ENCODE assay signal across 8 cellular contexts in the genomic region with DNA sequence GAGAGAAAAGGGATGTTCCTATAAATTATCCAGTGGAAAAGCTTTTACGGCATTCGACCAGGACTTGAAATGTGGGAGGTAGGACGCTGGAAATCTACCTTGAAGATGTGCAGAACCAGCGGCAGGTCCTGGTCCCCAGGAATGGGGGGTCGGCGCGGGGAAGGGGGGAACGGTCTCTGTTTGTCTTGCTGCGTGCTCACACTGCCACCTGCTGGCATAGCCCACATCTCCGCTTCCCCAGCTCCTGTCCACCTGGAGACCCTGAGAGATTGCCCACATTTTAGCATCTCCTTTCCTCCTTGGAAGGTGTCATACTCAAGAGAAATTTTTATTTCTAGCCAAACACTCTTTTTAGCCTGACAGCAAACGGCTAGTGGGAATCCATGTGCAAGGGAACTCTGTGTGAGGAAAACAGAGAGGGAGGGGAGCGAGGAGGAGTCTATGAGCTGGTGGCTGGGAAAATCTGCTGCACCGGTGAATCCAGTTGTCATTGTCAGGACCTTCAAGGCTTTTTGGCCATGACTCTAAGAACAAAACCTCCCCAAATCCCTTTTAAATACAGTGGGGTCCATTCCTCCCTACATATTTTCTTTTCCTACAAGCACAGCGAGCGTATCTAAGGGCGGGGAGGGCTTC.
DNase-seq lines count a peak whose midpoint lies in the region; ATAC-seq and TF ChIP-seq lines count a peak whose summit lies in the region.

No MANE protein-coding gene starts in this region.

- H3K4me1 ChIP-seq in H9 (ENCODE audit: insufficient read depth, low read length) = no peaks in the 10 kb centered on the region; the same call in 1 of the 2 replicates

- H3K9ac ChIP-seq in H9 (ENCODE audit: extremely low read depth, insufficient read length, low read length) = no peak overlapping the region

- no peak overlapping the region for H3K23ac ChIP-seq in H9 (ENCODE audit: insufficient read length, low read depth, low read length)

- H3K4me3 Mint-ChIP-seq in H9 = no peak overlapping the region
- no peak overlapping the region for H3K4me3 Mint-ChIP-seq in activated naive CD8-positive, alpha-beta T cell treated with anti-CD3 and anti-CD28 coated beads for 36 hours

- no peak overlapping the region for H2BK5ac ChIP-seq in H9 (ENCODE audit: insufficient read length, low read length)

- H2AFZ ChIP-seq in H9 (ENCODE audit: low read length) = no peak overlapping the region

- H4K91ac ChIP-seq in H9 (ENCODE audit: insufficient read length, low read depth, low read length) = no peak overlapping the region

- H3K27me3 ChIP-seq in H9 (ENCODE audit: insufficient read depth, low read length) = no peaks in the 10 kb centered on the region

- H3K4ac ChIP-seq in H9 (ENCODE audit: low read depth, low read length) = no peak overlapping the region

- H3K79me1 ChIP-seq in H9 (ENCODE audit: insufficient read depth, low read depth, low read length, poor library complexity, severe bottlenecking) = no peaks in the 10 kb centered on the region

- H2BK12ac ChIP-seq in H9 (ENCODE audit: insufficient read length, low read depth, low read length) = no peak overlapping the region

- no peak overlapping the region for H3K27ac Mint-ChIP-seq in H9
- no peak overlapping the region for H3K27ac Mint-ChIP-seq in activated naive CD8-positive, alpha-beta T cell treated with anti-CD3 and anti-CD28 coated beads for 36 hours

- H3K18ac ChIP-seq in H9 (ENCODE audit: insufficient read length, low read depth, low read length) = no peak overlapping the region

- no CpG with 5 or more reads among the region's 16 CpGs for WGBS in H9 (ENCODE audit: extremely low coverage, insufficient read length, low lambda C conversion rate)

- H3K56ac ChIP-seq in H9 (ENCODE audit: insufficient read length, low read depth, low read length) = no peak overlapping the region

- no peak overlapping the region for H3K4me2 ChIP-seq in H9 (ENCODE audit: insufficient read depth, insufficient read length, low read length)

- no peaks in the 10 kb centered on the region for H3K23me2 ChIP-seq in H9 (ENCODE audit: insufficient read length, low read depth, low read length, poor library complexity, severe bottlenecking)

- no peak overlapping the region for H4K8ac ChIP-seq in H9 (replicated peaks; ENCODE audit: insufficient read length, low read depth, low read length)

- no peak overlapping the region for H2BK120ac ChIP-seq in H9 (ENCODE audit: low read depth, low read length, poor library complexity, severe bottlenecking)

- H3K4me1 Mint-ChIP-seq in H9 = peaks cover 9 to 14% of the 10 kb centered on the region in 2 experiments; a peak in 3 of 4 replicates
- H3K4me1 Mint-ChIP-seq in activated naive CD8-positive, alpha-beta T cell treated with anti-CD3 and anti-CD28 coated beads for 36 hours = no peaks in the 10 kb centered on the region

- H3K79me2 ChIP-seq in H9 (ENCODE audit: insufficient read depth, low read length) = no peaks in the 10 kb centered on the region

- no peaks in the 10 kb centered on the region; a peak in 1 of 7 replicates for H3K36me3 Mint-ChIP-seq in H9 (ENCODE audit: insufficient read depth in 1 of 3, low read depth in 3 of 3)
- no peaks in the 10 kb centered on the region for H3K36me3 Mint-ChIP-seq in activated naive CD8-positive, alpha-beta T cell treated with anti-CD3 and anti-CD28 coated beads for 36 hours

- no peak overlapping the region for H3K14ac ChIP-seq in H9 (ENCODE audit: insufficient read depth, low read length)

- H2BK15ac ChIP-seq in H9 (ENCODE audit: low read depth, low read length) = no peak overlapping the region

- TF ChIP-seq CTCF in C4-2B (conservative IDR thresholded peaks at IDR 0.05) (peak; percentile 78), H9 (conservative IDR thresholded peaks at IDR 0.05) (peak; percentile 93)

- ATAC-seq in GM18519 (IDR thresholded peaks at IDR 0.05; ENCODE audit: low FRiP score, unreplicated experiment) = no peak

- H4K5ac ChIP-seq in H9 (ENCODE audit: insufficient read length, low read depth, low read length) = no peak overlapping the region

- H3K9me3 ChIP-seq in H9 (ENCODE audit: control insufficient read depth, low read depth, low read length) = no peaks in the 10 kb centered on the region

- H3T11ph ChIP-seq in H9 (ENCODE audit: low read length) = no peak overlapping the region

- no peaks in the 10 kb centered on the region for H3K9me3 Mint-ChIP-seq in H9
- H3K9me3 Mint-ChIP-seq in activated naive CD8-positive, alpha-beta T cell treated with anti-CD3 and anti-CD28 coated beads for 36 hours = no peaks in the 10 kb centered on the region

- DNase-seq in H9 (peak; percentile 70), hypothalamus (lab: John Stamatoyannopoulos, UW) (peak in 29 of 51 donors; percentile 1 to 57 (median 16)), DMS153 (lab: John Stamatoyannopoulos, UW) (no peak), SKM-1 treated with dmso at 0.1 percent for 144 hours (lab: John Stamatoyannopoulos, UW; ENCODE audit: unreplicated experiment) (no peak)
- peak; percentile 4 for DNase-seq in activated naive CD8-positive, alpha-beta T cell treated with anti-CD3 and anti-CD28 coated beads for 36 hours
- peak; percentile 20 to 22 for DNase-seq in stimulated activated CD4-positive, alpha-beta T cell treated with anti-CD3 and anti-CD28 coated beads, Interleukin-2, amount 100 ng/mL, for 24 hours

- no peaks in the 10 kb centered on the region; the same call in 1 of the 2 replicates for H3K27me3 Mint-ChIP-seq in H9 (ENCODE audit: low read depth)
- H3K27me3 Mint-ChIP-seq in activated naive CD8-positive, alpha-beta T cell treated with anti-CD3 and anti-CD28 coated beads for 36 hours = peaks cover 23% of the 10 kb centered on the region

- H2BK20ac ChIP-seq in H9 (ENCODE audit: low read depth, low read length, poor library complexity, severe bottlenecking) = no peak overlapping the region

- no peak overlapping the region for H3K27ac ChIP-seq in C4-2B
- no peak overlapping the region for H3K27ac ChIP-seq in H9 (ENCODE audit: insufficient read length, low read depth, low read length)

- no peaks in the 10 kb centered on the region for H4K20me1 ChIP-seq in H9 (ENCODE audit: control insufficient read depth, insufficient read depth, insufficient read length)

- H2AK5ac ChIP-seq in H9 (ENCODE audit: insufficient read length, low read length) = no peak overlapping the region

Comparison
In these comparisons a context has a peak if more than half of its experiments do, and no peak if none do; other contexts are left out.
1. DNase-seq: peak in H9 (single experiment), activated naive CD8-positive, alpha-beta T cell treated with anti-CD3 and anti-CD28 coated beads for 36 hours (single experiment), hypothalamus (29 of 51) and stimulated activated CD4-positive, alpha-beta T cell treated with anti-CD3 and anti-CD28 coated beads, Interleukin-2, amount 100 ng/mL, for 24 hours (2 of 2); none in DMS153 (single experiment) and SKM-1 treated with dmso at 0.1 percent for 144 hours (single experiment).